Comparison of ENCODE assay signal across 7 cellular contexts in the genomic region with DNA sequence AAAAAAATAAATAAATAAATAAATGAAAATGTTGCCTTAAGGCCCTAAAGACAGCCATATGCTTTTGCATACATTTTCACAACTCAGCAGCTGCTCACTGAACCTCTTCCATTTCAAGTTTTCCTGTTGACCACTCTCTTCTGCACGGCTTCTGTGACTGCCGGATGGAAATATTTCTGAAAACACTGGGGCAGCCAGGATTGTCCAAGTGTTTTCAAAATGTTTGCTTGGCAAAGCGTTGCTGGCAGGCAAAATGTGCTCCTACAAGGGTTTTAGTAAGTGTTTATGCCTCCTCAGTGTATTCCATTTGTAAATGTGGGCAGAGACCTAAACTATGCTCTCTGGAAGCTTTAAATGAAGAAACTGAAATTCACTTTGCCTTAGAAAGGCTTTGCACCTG.
"Had no signal": no experiment of that assay in that cellular context is flagged by ENCODE, and none has a peak within 500 bp of the region (broad histone marks: within the 10 kb centered on the region; RNA-seq: fewer than 3 reads in every experiment).

No MANE protein-coding gene starts in this region.

- DNase-seq: H9, HCEC 1CT, KBM-7 had no signal

- H3K27ac ChIP-seq: HL-60, KMS-11 had no signal

- H3K4me3 ChIP-seq: GM23338 had no signal

- ATAC-seq: GM23338, HepG2 had no signal
